34 cellular contexts compared by ENCODE assay signal in the genomic region with DNA sequence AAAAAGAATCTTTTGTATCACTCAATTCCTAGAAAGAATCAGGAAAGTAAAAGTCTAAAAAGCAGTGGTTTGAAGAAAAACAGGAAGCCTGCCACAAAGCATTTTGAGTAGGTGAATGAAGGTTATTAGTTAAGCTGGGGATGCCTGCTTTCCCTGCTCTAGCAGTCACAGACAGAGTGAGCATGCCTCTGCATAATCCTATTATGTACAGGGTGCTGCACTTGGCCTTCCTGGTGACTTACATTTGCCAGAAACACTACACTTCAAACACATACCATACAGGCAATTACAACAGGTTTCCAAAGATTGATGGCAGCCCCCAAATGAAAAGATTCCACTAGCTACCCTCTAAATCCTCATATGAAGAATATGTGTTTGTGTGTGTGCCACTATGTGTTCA.
DNase-seq lines count a peak whose midpoint lies in the region; ATAC-seq, FAIRE-seq and TF ChIP-seq lines count a peak whose summit lies in the region.
"Had no signal": no experiment of that assay in that cellular context is flagged by ENCODE, and none has a peak within 500 bp of the region (broad histone marks: within the 10 kb centered on the region; RNA-seq: fewer than 3 reads in every experiment).

No MANE protein-coding gene starts in this region.

- H3K9me3 ChIP-seq in GM12878 (replicated peaks; ENCODE audit: control insufficient read depth, insufficient read depth, low read length) (no peaks in the 10 kb centered on the region), neural progenitor cell (ENCODE audit: low read depth) (peaks cover under 1% of the 10 kb centered on the region), thyroid gland (no peaks in the 10 kb centered on the region)
- H3K9me3 ChIP-seq: Caco-2, esophagus muscularis mucosa, suprapubic skin, upper lobe of right lung had no signal

- no peak for TF ChIP-seq CTCF in D721Med (IDR thresholded peaks at IDR 0.05; ENCODE audit: insufficient read depth, missing control alignments)
- no peak for TF ChIP-seq CTCF in GM12878 (IDR thresholded peaks at IDR 0.05 in 2 of 3, conservative IDR thresholded peaks at IDR 0.05 in 1 of 3; ENCODE audit: control insufficient read depth in 2 of 3, extremely low read depth in 1 of 3, insufficient read depth in 1 of 3, low read depth in 3 of 3, low read length in 3 of 3)
- TF ChIP-seq CTCF in neural progenitor cell (IDR thresholded peaks at IDR 0.05) = no peak
- no peak for TF ChIP-seq CTCF in thyroid gland (IDR thresholded peaks at IDR 0.05)

- intact Hi-C loops in GM12878 (cut with micrococcal nuclease; ENCODE audit: unreplicated experiment) (no loop called here), thyroid gland (cut with DNase I) (no loop called here)
- intact Hi-C loops in activated CD4-positive, alpha-beta memory T cell treated with anti-CD3 and anti-CD28 coated beads for 36 hours (cut with micrococcal nuclease) = no loop called here

- H3K27me3 ChIP-seq in GM12878 (replicated peaks in 1 of 2; ENCODE audit: control insufficient read depth in 2 of 2, insufficient read depth in 2 of 2, low read length in 1 of 2) = no peaks in the 10 kb centered on the region
- no peaks in the 10 kb centered on the region for H3K27me3 ChIP-seq in neural progenitor cell
- no peaks in the 10 kb centered on the region for H3K27me3 ChIP-seq in thyroid gland
- H3K27me3 ChIP-seq: esophagus muscularis mucosa, foreskin keratinocyte, heart left ventricle, right atrium auricular region, suprapubic skin, upper lobe of right lung had no signal

- peaks cover 20% of the 10 kb centered on the region for H3F3A ChIP-seq in neural progenitor cell (ENCODE audit: low read depth)

- FAIRE-seq in D721Med (lab: Jason Lieb, UNC) (peak; percentile 41), GM12878 (lab: Jason Lieb, UNC) (peak; percentile 52)
- FAIRE-seq: G401.6, HepG2, kidney, small intestine had no signal

- H3K27ac Mint-ChIP-seq in neural progenitor cell = peak overlapping the region; percentile 74
- H3K27ac Mint-ChIP-seq in stimulated activated memory B cell treated with anti-CD40 and anti-IgM and Interleukin-4, amounts not matched to agents 10 μg/mL and 1 μg/mL and 100 μg/mL, for 72 hours = no peak overlapping the region
- H3K27ac Mint-ChIP-seq in activated CD4-positive, alpha-beta memory T cell treated with anti-CD3 and anti-CD28 coated beads for 36 hours = no peak overlapping the region
- H3K27ac Mint-ChIP-seq: activated CD4-positive, alpha-beta memory T cell treated with anti-CD3 and anti-CD28 coated beads, Interleukin-2, amount 10 ng/mL, durations not matched to agents 7 days and 5 days; activated T-helper 1 cell treated with anti-CD3 and anti-CD28 coated beads, Interleukin-12 subunit alpha, Interleukin-12 subunit beta, Interleukin-2, Interleukin-4 antibody, amounts not matched to agents 30 ng/mL and 10 ng/mL and 1 ng/mL, durations not matched to agents 14 hours and 24 hours and 36 hours; naive thymus-derived CD8-positive, alpha-beta T cell; T-helper 1 cell treated with Interleukin-12 subunit alpha and Interleukin-12 subunit beta and Interleukin-4 antibody, amounts not matched to agents 30 μg/mL and 1 μg/mL, for 36 hours had no signal

- POLR2A ChIA-PET in GM12878 (lab: Charles Lee) = no interaction called here
- POLR2A ChIA-PET in activated CD4-positive, alpha-beta memory T cell treated with anti-CD3 and anti-CD28 coated beads for 36 hours (lab: Charles Lee) = no interaction called here

- H4K20me1 ChIP-seq in GM12878 (ENCODE audit: control insufficient read depth, insufficient read depth) (no peaks in the 10 kb centered on the region), neural progenitor cell (ENCODE audit: low read depth) (no peaks in the 10 kb centered on the region)

- H3K4me1 Mint-ChIP-seq in neural progenitor cell = peaks cover 42% of the 10 kb centered on the region
- no peaks in the 10 kb centered on the region for H3K4me1 Mint-ChIP-seq in stimulated activated memory B cell treated with anti-CD40 and anti-IgM and Interleukin-4, amounts not matched to agents 10 μg/mL and 1 μg/mL and 100 μg/mL, for 72 hours
- H3K4me1 Mint-ChIP-seq in activated CD4-positive, alpha-beta memory T cell treated with anti-CD3 and anti-CD28 coated beads for 36 hours (ENCODE audit: low read depth) = no peaks in the 10 kb centered on the region
- H3K4me1 Mint-ChIP-seq: activated CD4-positive, alpha-beta memory T cell treated with anti-CD3 and anti-CD28 coated beads, Interleukin-2, amount 10 ng/mL, durations not matched to agents 7 days and 5 days; naive thymus-derived CD8-positive, alpha-beta T cell had no signal

- DNase-seq in D721Med (ENCODE audit: insufficient read length, low spot score) (peak; percentile 22), NCI-H748 (lab: John Stamatoyannopoulos, UW; ENCODE audit: unreplicated experiment) (peak; percentile 46), GM12878 (ENCODE audit: low read depth, low spot score) (no peak), neural progenitor cell (ENCODE audit: low spot score) (peak; percentile 64), thyroid gland (no peak)
- DNase-seq in activated CD4-positive, alpha-beta memory T cell treated with anti-CD3 and anti-CD28 coated beads for 36 hours = no peak
- DNase-seq: activated CD4-positive, alpha-beta memory T cell treated with anti-CD3 and anti-CD28 coated beads, Interleukin-2, amount 10 ng/mL, durations not matched to agents 7 days and 5 days; activated CD8-positive, alpha-beta memory T cell treated with anti-CD3 and anti-CD28 coated beads, Interleukin-2, amount 50 U/mL, for 48 hours; activated naive CD4-positive, alpha-beta T cell treated with Interleukin-2 at 50 U/mL for 16 hours; C1 segment of cervical spinal cord; Caco-2; dermis blood vessel endothelial cell; DMS79; foreskin keratinocyte; heart left ventricle; kidney; MV-4-11; naive thymus-derived CD8-positive, alpha-beta T cell; NCI-H1694; NCI-H2171 treated with DMSO at 0.1 percent for 48 hours; NCI-H526; small intestine; stimulated activated naive CD4-positive, alpha-beta T cell treated with Interleukin-2 at 50 U/mL for 16 hours; upper lobe of right lung had no signal

- SMC1A ChIA-PET in GM12878 (lab: Charles Lee; ENCODE audit: uncharacterized antibody, unreplicated experiment) = no interaction called here

- RAD21 ChIA-PET in GM12878 (lab: Charles Lee; ENCODE audit: unreplicated experiment) = no interaction called here

- peaks cover 14% of the 10 kb centered on the region for H3K9me3 Mint-ChIP-seq in neural progenitor cell
- H3K9me3 Mint-ChIP-seq in stimulated activated memory B cell treated with anti-CD40 and anti-IgM and Interleukin-4, amounts not matched to agents 10 μg/mL and 1 μg/mL and 100 μg/mL, for 72 hours = peaks cover 7% of the 10 kb centered on the region
- no peaks in the 10 kb centered on the region for H3K9me3 Mint-ChIP-seq in activated CD4-positive, alpha-beta memory T cell treated with anti-CD3 and anti-CD28 coated beads for 36 hours
- H3K9me3 Mint-ChIP-seq: activated CD4-positive, alpha-beta memory T cell treated with anti-CD3 and anti-CD28 coated beads, Interleukin-2, amount 10 ng/mL, durations not matched to agents 7 days and 5 days; activated T-helper 1 cell treated with anti-CD3 and anti-CD28 coated beads, Interleukin-12 subunit alpha, Interleukin-12 subunit beta, Interleukin-2, Interleukin-4 antibody, amounts not matched to agents 30 ng/mL and 10 ng/mL and 1 ng/mL, durations not matched to agents 14 hours and 24 hours and 36 hours; T-helper 1 cell treated with Interleukin-12 subunit alpha and Interleukin-12 subunit beta and Interleukin-4 antibody, amounts not matched to agents 30 μg/mL and 1 μg/mL, for 36 hours had no signal

- TF ChIP-seq POLR2A in GM12878 (IDR thresholded peaks at IDR 0.05; ENCODE audit: low read depth, low read length) = no peak
- TF ChIP-seq POLR2A in thyroid gland (IDR thresholded peaks at IDR 0.05) = no peak

- H3K4me1 ChIP-seq in GM12878 (ENCODE audit: control insufficient read depth, insufficient read depth, low read length) (no peaks in the 10 kb centered on the region), neural progenitor cell (peaks cover 28% of the 10 kb centered on the region), thyroid gland (no peaks in the 10 kb centered on the region)
- H3K4me1 ChIP-seq: Caco-2, foreskin keratinocyte, heart left ventricle, right atrium auricular region, suprapubic skin, upper lobe of right lung had no signal

- ATAC-seq in GM12878 (no peak), GM18858 (IDR thresholded peaks at IDR 0.05; ENCODE audit: unreplicated experiment) (no peak)
- no peak for ATAC-seq in stimulated activated memory B cell treated with anti-CD40 and anti-IgM and Interleukin-4, amounts not matched to agents 10 μg/mL and 1 μg/mL and 100 μg/mL, for 72 hours
- ATAC-seq: foreskin keratinocyte; HCT116; heart left ventricle; HepG2; naive thymus-derived CD8-positive, alpha-beta T cell; upper lobe of right lung had no signal

- BruUV-seq in GM12878 (replicated peaks; lab: Mats Ljungman, UMichigan) = no TSS peak

- no peak for TF ChIP-seq RAD21 in GM12878 (IDR thresholded peaks at IDR 0.05; ENCODE audit: insufficient read depth, low read depth, low read length)

- H3K4me3 Mint-ChIP-seq in neural progenitor cell = peak overlapping the region; percentile 50
- H3K4me3 Mint-ChIP-seq in stimulated activated memory B cell treated with anti-CD40 and anti-IgM and Interleukin-4, amounts not matched to agents 10 μg/mL and 1 μg/mL and 100 μg/mL, for 72 hours = no peak overlapping the region
- no peak overlapping the region for H3K4me3 Mint-ChIP-seq in activated CD4-positive, alpha-beta memory T cell treated with anti-CD3 and anti-CD28 coated beads for 36 hours
- H3K4me3 Mint-ChIP-seq: activated CD4-positive, alpha-beta memory T cell treated with anti-CD3 and anti-CD28 coated beads, Interleukin-2, amount 10 ng/mL, durations not matched to agents 7 days and 5 days; activated T-helper 1 cell treated with anti-CD3 and anti-CD28 coated beads, Interleukin-12 subunit alpha, Interleukin-12 subunit beta, Interleukin-2, Interleukin-4 antibody, amounts not matched to agents 30 ng/mL and 10 ng/mL and 1 ng/mL, durations not matched to agents 14 hours and 24 hours and 36 hours; naive thymus-derived CD8-positive, alpha-beta T cell; T-helper 1 cell treated with Interleukin-12 subunit alpha and Interleukin-12 subunit beta and Interleukin-4 antibody, amounts not matched to agents 30 μg/mL and 1 μg/mL, for 36 hours had no signal

- CTCF ChIA-PET in GM12878 (lab: Yijun Ruan, JAX) = no interaction called here
- CTCF ChIA-PET in activated CD4-positive, alpha-beta memory T cell treated with anti-CD3 and anti-CD28 coated beads for 36 hours (lab: Charles Lee) = no interaction called here

- in situ Hi-C loops in GM12878 (cut with MboI) = no loop called here

- peaks cover 5% of the 10 kb centered on the region for H3K27me3 Mint-ChIP-seq in neural progenitor cell (ENCODE audit: insufficient read depth, low read depth)
- no peaks in the 10 kb centered on the region for H3K27me3 Mint-ChIP-seq in stimulated activated memory B cell treated with anti-CD40 and anti-IgM and Interleukin-4, amounts not matched to agents 10 μg/mL and 1 μg/mL and 100 μg/mL, for 72 hours
- H3K27me3 Mint-ChIP-seq in activated CD4-positive, alpha-beta memory T cell treated with anti-CD3 and anti-CD28 coated beads for 36 hours = peaks cover 2% of the 10 kb centered on the region
- H3K27me3 Mint-ChIP-seq: activated CD4-positive, alpha-beta memory T cell treated with anti-CD3 and anti-CD28 coated beads, Interleukin-2, amount 10 ng/mL, durations not matched to agents 7 days and 5 days; naive thymus-derived CD8-positive, alpha-beta T cell had no signal

- no peak overlapping the region for H3K9ac ChIP-seq in GM12878 (ENCODE audit: control insufficient read depth, insufficient read depth, low read length)
- H3K9ac ChIP-seq in neural progenitor cell = no peak overlapping the region

- TF ChIP-seq EP300 in GM12878 (IDR thresholded peaks at IDR 0.05; ENCODE audit: borderline replicate concordance in 1 of 2, control insufficient read depth in 1 of 2, low read depth in 2 of 2, low read length in 2 of 2) = no peak

- H3K36me3 ChIP-seq in GM12878 (ENCODE audit: control insufficient read depth in 2 of 2, insufficient read depth in 2 of 2, low read length in 1 of 2) (no peaks in the 10 kb centered on the region), neural progenitor cell (peaks cover under 1% of the 10 kb centered on the region), thyroid gland (no peaks in the 10 kb centered on the region)
- H3K36me3 ChIP-seq: esophagus muscularis mucosa, heart left ventricle, right atrium auricular region, suprapubic skin, upper lobe of right lung had no signal

- no peak overlapping the region for H3K27ac ChIP-seq in GM12878 (ENCODE audit: control insufficient read depth, insufficient read depth)
- no peak overlapping the region for H3K27ac ChIP-seq in neural progenitor cell
- no peak overlapping the region for H3K27ac ChIP-seq in thyroid gland
- H3K27ac ChIP-seq: esophagus muscularis mucosa, foreskin keratinocyte, heart left ventricle, right atrium auricular region, suprapubic skin, upper lobe of right lung had no signal

- H3K4me3 ChIP-seq in GM12878 (no peak overlapping the region), neural progenitor cell (no peak overlapping the region), thyroid gland (replicated peaks in 1 of 3) (no peak overlapping the region)
- H3K4me3 ChIP-seq: esophagus muscularis mucosa, heart left ventricle, right atrium auricular region, suprapubic skin, upper lobe of right lung had no signal

- H3K4me2 ChIP-seq in GM12878 (ENCODE audit: control insufficient read depth, insufficient read depth) (no peak overlapping the region), neural progenitor cell (peak overlapping the region; percentile 43)

- H2AFZ ChIP-seq in GM12878 (ENCODE audit: control insufficient read depth, low read depth, low read length) = no peak overlapping the region
- no peak overlapping the region for H2AFZ ChIP-seq in neural progenitor cell (replicated peaks)

- no peaks in the 10 kb centered on the region for H3K79me2 ChIP-seq in GM12878 (ENCODE audit: control insufficient read depth, insufficient read depth, low read length)
- H3K79me2 ChIP-seq in neural progenitor cell (ENCODE audit: low read depth) = no peaks in the 10 kb centered on the region

- peaks cover 7% of the 10 kb centered on the region for H3K36me3 Mint-ChIP-seq in neural progenitor cell
- no peaks in the 10 kb centered on the region for H3K36me3 Mint-ChIP-seq in stimulated activated memory B cell treated with anti-CD40 and anti-IgM and Interleukin-4, amounts not matched to agents 10 μg/mL and 1 μg/mL and 100 μg/mL, for 72 hours
- no peaks in the 10 kb centered on the region for H3K36me3 Mint-ChIP-seq in activated CD4-positive, alpha-beta memory T cell treated with anti-CD3 and anti-CD28 coated beads for 36 hours
- H3K36me3 Mint-ChIP-seq: naive thymus-derived CD8-positive, alpha-beta T cell had no signal

Comparison
In these comparisons a context has a peak if more than half of its experiments do, and no peak if none do; other contexts are left out.
1. DNase-seq: peak in D721Med (single experiment), NCI-H748 (single experiment) and neural progenitor cell (single experiment); none in GM12878 (single experiment), activated CD4-positive, alpha-beta memory T cell treated with anti-CD3 and anti-CD28 coated beads for 36 hours (single experiment) and thyroid gland (0 of 2).